15 cellular contexts compared by ENCODE assay signal in the genomic region with DNA sequence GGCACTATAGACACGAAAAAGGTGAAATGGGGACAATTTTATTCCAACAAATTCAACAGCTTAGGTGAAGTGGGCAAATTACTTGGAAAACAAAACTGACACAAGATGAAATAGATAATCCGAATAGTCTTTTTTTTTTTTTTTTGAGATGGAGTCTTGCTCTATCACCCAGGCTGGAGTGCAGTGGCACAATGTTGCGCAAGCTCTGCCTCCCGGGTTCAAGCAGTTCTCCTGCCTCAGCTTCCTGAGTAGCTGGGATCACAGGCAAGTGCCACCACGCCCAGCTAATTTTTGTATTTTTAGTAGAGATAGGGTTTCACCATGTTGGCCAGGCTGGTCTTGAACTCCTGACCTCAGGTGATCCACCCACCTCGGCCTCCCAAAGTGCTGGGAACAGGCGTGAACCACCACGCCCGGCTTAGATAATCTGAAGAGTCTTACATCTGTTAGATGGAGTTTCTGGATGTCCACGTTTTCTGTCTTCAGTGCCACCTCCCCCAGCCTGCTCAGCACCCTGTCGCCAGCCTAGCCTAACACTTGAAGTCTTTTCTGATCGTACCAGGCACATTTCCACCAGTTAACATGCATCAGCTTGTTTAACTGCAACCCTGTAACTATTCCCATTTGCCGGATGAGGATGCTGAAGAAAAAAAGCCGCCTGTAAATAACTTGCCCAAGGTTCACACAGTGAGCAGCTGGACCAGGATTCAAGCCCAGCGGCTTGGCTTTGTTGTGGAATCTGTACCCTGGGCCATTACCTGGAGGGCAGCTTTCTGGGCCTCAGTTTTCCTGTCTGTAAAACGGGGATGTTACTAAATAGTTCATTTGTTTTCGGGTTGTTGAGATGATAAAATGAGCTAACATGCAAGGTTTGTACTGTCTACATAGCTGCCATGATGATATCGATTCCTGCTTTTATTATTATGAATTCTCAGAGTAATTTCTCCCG.
"Had no signal": no experiment of that assay in that cellular context is flagged by ENCODE, and none has a peak within 500 bp of the region (broad histone marks: within the 10 kb centered on the region; RNA-seq: fewer than 3 reads in every experiment).

No MANE protein-coding gene starts in this region.

- H3K4me1 ChIP-seq: adrenal gland had no signal

- H3K4me3 ChIP-seq: adrenal gland, lung, right atrium auricular region, smooth muscle cell had no signal

- H3K4me1 Mint-ChIP-seq: activated naive CD4-positive, alpha-beta T cell treated with anti-CD3 and anti-CD28 coated beads, Interleukin-2, amount 10 ng/mL, durations not matched to agents 7 days and 5 days had no signal

- DNase-seq: activated CD4-positive, alpha-beta T cell treated with anti-CD3 and anti-CD28 coated beads for 4 hours; activated naive CD4-positive, alpha-beta T cell treated with anti-CD3 and anti-CD28 coated beads, Interleukin-2, amount 10 ng/mL, durations not matched to agents 7 days and 5 days; adrenal gland; effector memory CD4-positive, alpha-beta T cell; immature natural killer cell; naive B cell; posterior cingulate gyrus; T1000; trophoblast cell; WERI-Rb-1 had no signal

- H3K27me3 Mint-ChIP-seq: activated naive CD4-positive, alpha-beta T cell treated with anti-CD3 and anti-CD28 coated beads, Interleukin-2, amount 10 ng/mL, durations not matched to agents 7 days and 5 days; activated T-helper 17 cell treated with anti-CD3 and anti-CD28 coated beads, Interleukin-2, amount 50 U/mL, for 72 hours; naive B cell had no signal

- H3K36me3 ChIP-seq: adrenal gland had no signal

- H3K27ac Mint-ChIP-seq: activated naive CD4-positive, alpha-beta T cell treated with anti-CD3 and anti-CD28 coated beads, Interleukin-2, amount 10 ng/mL, durations not matched to agents 7 days and 5 days; activated T-helper 17 cell treated with anti-CD3 and anti-CD28 coated beads, Interleukin-2, amount 50 U/mL, for 72 hours; stimulated activated effector memory CD8-positive, alpha-beta T cell treated with anti-CD3 and anti-CD28 coated beads, Interleukin-12 subunit alpha, Interleukin-12 subunit beta, amount 100 ng/mL, for 72 hours had no signal

- H3K9me3 ChIP-seq: adrenal gland, right atrium auricular region had no signal

- ATAC-seq: activated T-helper 17 cell treated with anti-CD3 and anti-CD28 coated beads, Interleukin-2, amount 50 U/mL, for 72 hours; stimulated activated effector memory CD8-positive, alpha-beta T cell treated with anti-CD3 and anti-CD28 coated beads, Interleukin-12 subunit alpha, Interleukin-12 subunit beta, amount 100 ng/mL, for 72 hours had no signal

- H3K27ac ChIP-seq: adrenal gland, right atrium auricular region, WERI-Rb-1 had no signal

- H3K27me3 ChIP-seq: adrenal gland, right atrium auricular region had no signal

- H3K4me3 Mint-ChIP-seq: activated naive CD4-positive, alpha-beta T cell treated with anti-CD3 and anti-CD28 coated beads, Interleukin-2, amount 10 ng/mL, durations not matched to agents 7 days and 5 days; activated T-helper 17 cell treated with anti-CD3 and anti-CD28 coated beads, Interleukin-2, amount 50 U/mL, for 72 hours; immature natural killer cell; naive B cell; stimulated activated effector memory CD8-positive, alpha-beta T cell treated with anti-CD3 and anti-CD28 coated beads, Interleukin-12 subunit alpha, Interleukin-12 subunit beta, amount 100 ng/mL, for 72 hours had no signal
